ENCODE assay signal across 10 cellular contexts in the genomic region with DNA sequence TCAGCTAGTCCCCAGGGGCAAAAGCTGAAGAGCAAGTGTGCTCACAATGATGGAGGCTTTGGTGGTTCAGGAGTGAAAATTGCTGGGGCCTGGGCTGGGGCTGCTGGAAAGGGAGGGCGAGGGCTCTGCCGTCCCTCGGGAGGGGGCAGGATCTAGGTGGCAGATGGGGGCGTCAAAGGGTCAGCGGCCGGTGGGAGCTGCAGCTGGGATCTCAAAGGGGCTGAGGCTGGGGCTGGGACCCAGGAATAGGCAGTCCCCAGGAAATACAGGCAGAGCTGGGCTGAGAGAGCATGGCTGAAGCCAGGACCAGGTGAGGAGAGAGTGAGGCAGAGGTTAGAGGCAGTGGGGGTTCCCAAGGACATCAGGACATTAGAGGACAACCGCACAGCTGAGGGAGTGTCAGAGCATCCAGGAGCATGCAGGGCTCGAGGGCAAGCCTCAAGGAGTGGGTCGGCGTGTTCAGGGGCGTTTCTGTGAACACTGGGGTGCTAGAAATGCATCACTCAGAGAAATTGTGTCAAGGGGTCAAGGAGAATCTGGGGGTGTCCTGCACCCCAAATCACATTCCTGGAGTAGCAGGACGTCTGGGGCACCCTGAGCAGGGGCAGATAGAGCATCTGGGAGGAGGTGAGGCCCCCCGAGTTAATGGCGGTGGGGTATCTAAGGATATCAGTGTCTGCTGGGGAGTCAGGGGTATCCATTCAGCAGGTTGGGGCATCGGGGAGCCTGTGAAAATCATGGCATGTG. TPM values are rescaled to one million over a fixed set of nuclear protein-coding genes. Genes with fewer than 3 reads are reported as not detected.
DNase-seq lines count a peak whose midpoint lies in the region; ATAC-seq and TF ChIP-seq lines count a peak whose summit lies in the region.
"Had no signal": no experiment of that assay in that cellular context is flagged by ENCODE, and none has a peak within 500 bp of the region (broad histone marks: within the 10 kb centered on the region; RNA-seq: fewer than 3 reads in every experiment).

No MANE protein-coding gene starts in this region.

- H3K4me3 ChIP-seq in body of pancreas (peak overlapping the region in 1 of 2 donors; percentile 10), right lobe of liver (peak overlapping the region; percentile 54 to 71 (median 69)), thyroid gland (replicated peaks in 1 of 3) (peak overlapping the region in 1 of 3 donors; percentile 36)

- H3K27ac ChIP-seq in body of pancreas (peak overlapping the region in 3 of 4 donors; percentile 65 to 84 (median 74)), right lobe of liver (peak overlapping the region in 1 of 3 donors; percentile 78), thyroid gland (peak overlapping the region; percentile 30 to 71 (median 56))

- H3K36me3 Mint-ChIP-seq in activated T-cell treated with anti-CD3 and anti-CD28 coated beads, Interleukin-2, amount 50 U/mL, for 72 hours (ENCODE audit: insufficient read depth in 2 of 2): peaks cover 3 to 6% of the 10 kb centered on the region in 2 donors

- 38 to 43% methylated on average over 12 to 15 of the region's 15 CpGs for WGBS in body of pancreas, 2 donors
- 58% methylated on average over 10 of the region's 15 CpGs for WGBS in right lobe of liver (ENCODE audit: insufficient coverage, low coverage, low lambda C conversion rate, missing lambda C conversion rate)
- 51 to 58% methylated on average over 15 of the region's 15 CpGs for WGBS in thyroid gland, 2 donors

- H3K36me3 ChIP-seq in body of pancreas (replicated peaks in 1 of 2; ENCODE audit: insufficient read depth in 1 of 2, low read depth in 2 of 2) (no peaks in the 10 kb centered on the region), right lobe of liver (no peaks in the 10 kb centered on the region), thyroid gland (no peaks in the 10 kb centered on the region)

- H3K4me3 Mint-ChIP-seq in activated T-cell treated with anti-CD3 and anti-CD28 coated beads, Interleukin-2, amount 50 U/mL, for 72 hours: peak overlapping the region; percentile 40 to 62

- no peaks in the 10 kb centered on the region for H3K9me3 ChIP-seq in body of pancreas
- no peaks in the 10 kb centered on the region for H3K9me3 ChIP-seq in right lobe of liver
- H3K9me3 ChIP-seq in thyroid gland: no peaks in the 10 kb centered on the region

- DNase-seq in activated T-cell treated with anti-CD3 and anti-CD28 coated beads, Interleukin-2, amount 50 U/mL, for 72 hours: no peak
- DNase-seq in activated T-cell treated with anti-CD3 and anti-CD28 coated beads for 4 hours: no peak
- DNase-seq in body of pancreas: no peak
- DNase-seq in right lobe of liver: no peak
- no peak for DNase-seq in thyroid gland
- no peak for DNase-seq in NCI-H1436 (lab: John Stamatoyannopoulos, UW)
- no peak for DNase-seq in NCI-H69 (lab: John Stamatoyannopoulos, UW)

- TF ChIP-seq CTCF in body of pancreas (IDR thresholded peaks at IDR 0.05): no peak
- TF ChIP-seq CTCF in right lobe of liver (IDR thresholded peaks at IDR 0.05): no peak
- no peak for TF ChIP-seq CTCF in thyroid gland (IDR thresholded peaks at IDR 0.05)

- H3K27me3 ChIP-seq in body of pancreas: no peaks in the 10 kb centered on the region
- H3K27me3 ChIP-seq in right lobe of liver: no peaks in the 10 kb centered on the region
- H3K27me3 ChIP-seq in thyroid gland: no peaks in the 10 kb centered on the region

- no peak for ATAC-seq in activated T-cell treated with anti-CD3 and anti-CD28 coated beads, Interleukin-2, amount 50 U/mL, for 72 hours (replicated peaks in 1 of 2)
- no peak for ATAC-seq in body of pancreas
- no peak for ATAC-seq in right lobe of liver
- no peak for ATAC-seq in GM21717 (IDR thresholded peaks at IDR 0.05; ENCODE audit: unreplicated experiment)

- H3K9me3 Mint-ChIP-seq in activated T-cell treated with anti-CD3 and anti-CD28 coated beads, Interleukin-2, amount 50 U/mL, for 72 hours: no peaks in the 10 kb centered on the region

- intact Hi-C loops in body of pancreas (cut with DNase I) (no loop called here), right lobe of liver (cut with DNase I) (no loop called here), thyroid gland (cut with DNase I) (loop anchor here (5.0 kb wide), 1 partner anchor 42 kb away; a partner anchor contains a TSS)

- no peak overlapping the region for H3K27ac Mint-ChIP-seq in activated T-cell treated with anti-CD3 and anti-CD28 coated beads, Interleukin-2, amount 50 U/mL, for 72 hours

- no peaks in the 10 kb centered on the region for H3K27me3 Mint-ChIP-seq in activated T-cell treated with anti-CD3 and anti-CD28 coated beads, Interleukin-2, amount 50 U/mL, for 72 hours (ENCODE audit: low read depth)

- peaks cover 42% of the 10 kb centered on the region for H3K4me1 Mint-ChIP-seq in activated T-cell treated with anti-CD3 and anti-CD28 coated beads, Interleukin-2, amount 50 U/mL, for 72 hours (ENCODE audit: low read depth)

- TF ChIP-seq POLR2A in body of pancreas (IDR thresholded peaks at IDR 0.05): no peak
- TF ChIP-seq POLR2A in right lobe of liver (IDR thresholded peaks at IDR 0.05): no peak
- no peak for TF ChIP-seq POLR2A in thyroid gland (IDR thresholded peaks at IDR 0.05)

- peaks cover 33% of the 10 kb centered on the region for H3K4me1 ChIP-seq in body of pancreas
- H3K4me1 ChIP-seq in right lobe of liver: peaks cover 0 to 24% (median 2%) of the 10 kb centered on the region in 4 donors
- H3K4me1 ChIP-seq in thyroid gland: peaks cover 16 to 24% of the 10 kb centered on the region in 2 donors

RNA-seq across cellular contexts. Expression of a gene that starts 1.2 kb away (rescaled TPM):
- 1 to 10 TPM; 3.3 to 4.8 TPM for total RNA-seq in activated T-cell treated with anti-CD3 and anti-CD28 coated beads, Interleukin-2, amount 50 U/mL, for 72 hours
- 1 to 10 TPM; 4.9 to 9.3 TPM for total RNA-seq in body of pancreas
- 1 to 10 TPM; 3.9 to 7.5 (median 7.0) TPM for total RNA-seq in right lobe of liver
- 10 to 100 TPM in 3 of 4 donors, 1 to 10 TPM in 1; 9.7 to 15.4 (median 12.6) TPM for total RNA-seq in thyroid gland
- total RNA-seq: Daoy, glomerular endothelial cell had no signal

RNA-seq across cellular contexts. Expression of a gene that starts 4.2 kb away (rescaled TPM):
- total RNA-seq in activated T-cell treated with anti-CD3 and anti-CD28 coated beads, Interleukin-2, amount 50 U/mL, for 72 hours: 10 to 100 TPM; 46.8 to 55.9 TPM
- total RNA-seq in body of pancreas: 10 to 100 TPM in 1 of 2 donors, 1 to 10 TPM in 1; 9.6 to 33.0 TPM
- total RNA-seq in right lobe of liver: 10 to 100 TPM in 5 of 6 experiments, 1 to 10 TPM in 1; 9.7 to 31.2 (median 11.5) TPM
- 10 to 100 TPM; 15.4 to 60.9 (median 32.0) TPM for total RNA-seq in thyroid gland

RNA-seq across cellular contexts. Expression of a gene that starts 14.8 kb away (rescaled TPM):
- 10 to 100 TPM; 24.0 to 24.2 TPM for total RNA-seq in activated T-cell treated with anti-CD3 and anti-CD28 coated beads, Interleukin-2, amount 50 U/mL, for 72 hours
- total RNA-seq in body of pancreas: 10 to 100 TPM; 33.9 to 39.2 TPM
- 10 to 100 TPM in 4 of 6 experiments, 1 to 10 TPM in 2; 8.4 to 41.9 (median 12.0) TPM for total RNA-seq in right lobe of liver
- total RNA-seq in thyroid gland: 10 to 100 TPM; 51.4 to 96.8 (median 66.7) TPM

RNA-seq across cellular contexts. Expression of a gene that starts 22.9 kb away (rescaled TPM):
- total RNA-seq in activated T-cell treated with anti-CD3 and anti-CD28 coated beads, Interleukin-2, amount 50 U/mL, for 72 hours: 1 to 10 TPM; 1.0 to 2.7 TPM
- total RNA-seq in body of pancreas (1 to 10 TPM; 3.3 to 4.9 TPM), right lobe of liver (1 to 10 TPM in 2 of 6 experiments, under 1 TPM in 4; 0.55 to 1.6 (median 0.94) TPM), thyroid gland (1 to 10 TPM; 1.9 to 3.8 (median 2.9) TPM)

RNA-seq across cellular contexts. Expression of a gene that starts 44.3 kb away (rescaled TPM):
- total RNA-seq in activated T-cell treated with anti-CD3 and anti-CD28 coated beads, Interleukin-2, amount 50 U/mL, for 72 hours: 1 to 10 TPM; 1.1 to 1.3 TPM
- total RNA-seq in body of pancreas: 1 to 10 TPM; 1.3 to 6.0 TPM
- total RNA-seq in right lobe of liver: 1 to 10 TPM; 2.5 to 9.0 (median 4.2) TPM
- 10 to 100 TPM in 2 of 4 donors, 1 to 10 TPM in 2; 5.0 to 14.2 (median 10.1) TPM for total RNA-seq in thyroid gland
